ENCODE assay signal across 8 cellular contexts in the genomic region with DNA sequence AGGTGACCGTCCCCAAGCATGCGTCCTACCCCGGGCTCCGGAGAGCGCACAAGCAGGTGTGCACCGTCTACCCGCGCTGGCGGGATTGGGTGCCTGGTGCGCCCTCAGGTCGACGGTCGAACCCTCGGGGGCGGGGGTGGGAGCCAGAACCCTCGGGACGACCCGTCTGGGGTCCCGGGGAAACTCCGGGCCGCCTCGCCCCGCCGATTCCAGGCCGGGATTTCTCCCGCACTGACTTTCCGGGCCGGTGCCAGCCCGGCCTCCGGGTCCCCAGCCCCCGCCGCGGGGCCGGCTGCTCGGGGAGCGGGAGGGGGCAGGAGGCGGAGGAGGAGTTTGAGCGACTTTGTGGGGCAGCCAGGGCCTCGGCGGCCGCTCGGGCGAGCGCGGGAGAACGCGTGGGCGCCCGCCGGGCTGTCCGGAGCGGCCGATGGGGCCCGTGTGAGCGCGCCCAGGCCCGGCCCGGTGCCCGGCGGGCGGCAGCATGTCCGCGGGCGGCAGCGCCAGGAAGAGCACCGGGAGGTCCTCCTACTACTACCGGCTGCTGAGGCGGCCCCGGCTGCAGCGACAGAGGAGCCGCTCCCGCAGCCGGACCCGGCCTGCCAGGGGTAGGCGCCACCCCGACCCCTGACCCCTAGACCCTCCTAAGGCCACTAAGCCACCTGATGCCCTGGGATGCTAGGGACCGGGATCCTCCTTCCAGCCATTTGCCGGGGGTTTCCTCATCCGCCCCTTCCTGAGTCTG. TPM values are rescaled to one million over a fixed set of nuclear protein-coding genes. Genes with fewer than 3 reads are reported as not detected.
DNase-seq lines count a peak whose midpoint lies in the region; ATAC-seq and TF ChIP-seq lines count a peak whose summit lies in the region.

A gene (plus strand): TSS at position 340 of the 742 bp plus-strand sequence. CDS start 142 bp downstream, at position 482.

- H3K79me2 ChIP-seq in KMS-11 (ENCODE audit: insufficient read depth, low read depth): no peaks in the 10 kb centered on the region
- H3K79me2 ChIP-seq in osteoblast (ENCODE audit: insufficient read depth, low read length): no peaks in the 10 kb centered on the region

- peaks cover 60% of the 10 kb centered on the region for H3K27me3 Mint-ChIP-seq in activated naive CD8-positive, alpha-beta T cell treated with anti-CD3 and anti-CD28 coated beads, Interleukin-2, amount 10 ng/mL, durations not matched to agents 7 days and 5 days

- H3K4me3 ChIP-seq in BLaER1 treated with 17β-estradiol and CSF1 and Interleukin-3, amounts not matched to agents 10 nM and 100 nM: peak within 1 kb of the TSS; percentile 48 to 77 (median 72)
- H3K4me3 ChIP-seq in KMS-11 (IDR thresholded peaks at IDR 0.05; ENCODE audit: insufficient read depth, low read depth, low read length): no peak within 1 kb of the TSS
- peak within 1 kb of the TSS; percentile 41 for H3K4me3 ChIP-seq in cardiac muscle cell
- peak within 1 kb of the TSS; percentile 57 for H3K4me3 ChIP-seq in osteoblast (ENCODE audit: insufficient read depth, low read length)

- TF ChIP-seq CTCF in KMS-11 (conservative IDR thresholded peaks at IDR 0.05; ENCODE audit: low read depth, low read length) (no peak), cardiac muscle cell (IDR thresholded peaks at IDR 0.05; ENCODE audit: low read depth, low read length) (no peak), osteoblast (IDR thresholded peaks at IDR 0.05; ENCODE audit: extremely low read depth, low read depth, low read length) (no peak)

- H2AFZ ChIP-seq in KMS-11 (ENCODE audit: low read depth) (peak within 1 kb of the TSS; percentile 82), osteoblast (ENCODE audit: low read length) (no peak within 1 kb of the TSS)

- POLR2A ChIA-PET in activated naive CD8-positive, alpha-beta T cell treated with anti-CD3 and anti-CD28 coated beads, Interleukin-2, amount 10 ng/mL, durations not matched to agents 7 days and 5 days (lab: Charles Lee): no interaction called here

- H3K27me3 ChIP-seq in BLaER1 treated with 17β-estradiol and CSF1 and Interleukin-3, amounts not matched to agents 10 nM and 100 nM: peaks cover 34 to 45% (median 37%) of the 10 kb centered on the region in 11 experiments
- H3K27me3 ChIP-seq in KMS-11 (ENCODE audit: insufficient read depth, low read depth): peaks cover 4% of the 10 kb centered on the region; the same call in 1 of the 2 replicates
- H3K27me3 ChIP-seq in cardiac muscle cell: no peaks in the 10 kb centered on the region
- peaks cover 37% of the 10 kb centered on the region for H3K27me3 ChIP-seq in osteoblast (ENCODE audit: insufficient read depth, low read length)

- no peak within 1 kb of the TSS for H3K27ac Mint-ChIP-seq in activated naive CD8-positive, alpha-beta T cell treated with anti-CD3 and anti-CD28 coated beads, Interleukin-2, amount 10 ng/mL, durations not matched to agents 7 days and 5 days

- peak; percentile 38 for ATAC-seq in activated naive CD8-positive, alpha-beta T cell treated with anti-CD3 and anti-CD28 coated beads, Interleukin-2, amount 10 ng/mL, durations not matched to agents 7 days and 5 days (ENCODE audit: low read depth)
- ATAC-seq in GM19467 (IDR thresholded peaks at IDR 0.05; ENCODE audit: unreplicated experiment): no peak
- ATAC-seq in GM19455 (IDR thresholded peaks at IDR 0.05; ENCODE audit: unreplicated experiment): no peak
- ATAC-seq in HG02973 (IDR thresholded peaks at IDR 0.05; ENCODE audit: unreplicated experiment): no peak

- H3K4me3 Mint-ChIP-seq in activated naive CD8-positive, alpha-beta T cell treated with anti-CD3 and anti-CD28 coated beads, Interleukin-2, amount 10 ng/mL, durations not matched to agents 7 days and 5 days: peak within 1 kb of the TSS; percentile 43

- H3K9ac ChIP-seq in BLaER1 treated with 17β-estradiol and CSF1 and Interleukin-3, amounts not matched to agents 10 nM and 100 nM: peak within 1 kb of the TSS; percentile 44 to 83 (median 74)
- H3K9ac ChIP-seq in KMS-11: peak within 1 kb of the TSS; percentile 55; the same call in 1 of the 2 replicates

- H3K4me2 ChIP-seq in BLaER1 treated with 17β-estradiol and CSF1 and Interleukin-3, amounts not matched to agents 10 nM and 100 nM: peak within 1 kb of the TSS; percentile 85 to 100 (median 97)
- H3K4me2 ChIP-seq in KMS-11: peak within 1 kb of the TSS; percentile 86
- peak within 1 kb of the TSS; percentile 66 for H3K4me2 ChIP-seq in osteoblast (ENCODE audit: insufficient read depth, low read length)

- no peaks in the 10 kb centered on the region for H3K36me3 ChIP-seq in BLaER1 treated with 17β-estradiol and CSF1 and Interleukin-3, amounts not matched to agents 10 nM and 100 nM
- H3K36me3 ChIP-seq in KMS-11 (ENCODE audit: insufficient read depth) (no peaks in the 10 kb centered on the region), cardiac muscle cell (no peaks in the 10 kb centered on the region), osteoblast (ENCODE audit: insufficient read depth, low read length) (no peaks in the 10 kb centered on the region)

- H4K20me1 ChIP-seq in BLaER1 treated with 17β-estradiol and CSF1 and Interleukin-3, amounts not matched to agents 10 nM and 100 nM: peaks cover 0 to 56% (median 6%) of the 10 kb centered on the region in 11 experiments; a peak in 13 of 22 replicates
- H4K20me1 ChIP-seq in KMS-11 (ENCODE audit: insufficient read depth): no peaks in the 10 kb centered on the region
- H4K20me1 ChIP-seq in osteoblast (ENCODE audit: insufficient read depth, low read length): no peaks in the 10 kb centered on the region

- H3K4me1 Mint-ChIP-seq in activated naive CD8-positive, alpha-beta T cell treated with anti-CD3 and anti-CD28 coated beads, Interleukin-2, amount 10 ng/mL, durations not matched to agents 7 days and 5 days: peaks cover 9% of the 10 kb centered on the region

- peak within 1 kb of the TSS in 9 of 11 experiments; percentile 23 to 74 (median 66); a peak in 17 of 22 replicates for H3K27ac ChIP-seq in BLaER1 treated with 17β-estradiol and CSF1 and Interleukin-3, amounts not matched to agents 10 nM and 100 nM
- H3K27ac ChIP-seq in KMS-11 (no peak within 1 kb of the TSS), cardiac muscle cell (peak within 1 kb of the TSS; percentile 45), osteoblast (ENCODE audit: low read depth, low read length) (no peak within 1 kb of the TSS)

- no peaks in the 10 kb centered on the region for H3K36me3 Mint-ChIP-seq in activated naive CD8-positive, alpha-beta T cell treated with anti-CD3 and anti-CD28 coated beads, Interleukin-2, amount 10 ng/mL, durations not matched to agents 7 days and 5 days

- no peaks in the 10 kb centered on the region for H3K9me3 ChIP-seq in BLaER1 treated with 17β-estradiol and CSF1 and Interleukin-3, amounts not matched to agents 10 nM and 100 nM (replicated peaks in 1 of 11)
- H3K9me3 ChIP-seq in cardiac muscle cell (ENCODE audit: low read depth) (no peaks in the 10 kb centered on the region), osteoblast (ENCODE audit: low read depth, low read length) (no peaks in the 10 kb centered on the region)

- H3K4me1 ChIP-seq in BLaER1 treated with 17β-estradiol and CSF1 and Interleukin-3, amounts not matched to agents 10 nM and 100 nM: peaks cover 32 to 67% (median 55%) of the 10 kb centered on the region in 10 experiments
- H3K4me1 ChIP-seq in KMS-11 (ENCODE audit: low read depth, poor library complexity, severe bottlenecking) (peaks cover 14% of the 10 kb centered on the region), cardiac muscle cell (ENCODE audit: low read depth) (peaks cover 24% of the 10 kb centered on the region), osteoblast (ENCODE audit: insufficient read depth, low read length) (peaks cover 8% of the 10 kb centered on the region)

- H3K9me3 Mint-ChIP-seq in activated naive CD8-positive, alpha-beta T cell treated with anti-CD3 and anti-CD28 coated beads, Interleukin-2, amount 10 ng/mL, durations not matched to agents 7 days and 5 days: no peaks in the 10 kb centered on the region

- DNase-seq in activated naive CD8-positive, alpha-beta T cell treated with anti-CD3 and anti-CD28 coated beads, Interleukin-2, amount 10 ng/mL, durations not matched to agents 7 days and 5 days: no peak
- peak; percentile 63 to 89 for DNase-seq in cardiac muscle cell (ENCODE audit: low read depth in 1 of 2, low spot score in 1 of 2)
- peak; percentile 87 for DNase-seq in osteoblast (ENCODE audit: insufficient read length, low spot score, missing footprints)

RNA-seq across cellular contexts. Expression of the gene that starts here (rescaled TPM):
- total RNA-seq in activated naive CD8-positive, alpha-beta T cell treated with anti-CD3 and anti-CD28 coated beads, Interleukin-2, amount 10 ng/mL, durations not matched to agents 7 days and 5 days: under 1 TPM; 0.20 to 0.25 TPM
- 105 TPM in 2 replicates for total RNA-seq in cardiac muscle cell
- polyA plus RNA-seq in cardiac muscle cell: 25.7 and 31.7 TPM in 2 replicates
- total RNA-seq in osteoblast: 49.2 and 60.8 TPM in 2 replicates

Comparison
In these comparisons a context has a peak if more than half of its experiments do, and no peak if none do; other contexts are left out.
1. RNA of the gene that starts here (total RNA-seq): 105 TPM in cardiac muscle cell and 49.2 to 60.8 TPM in osteoblast; 0.20 to 0.25 TPM in activated naive CD8-positive, alpha-beta T cell treated with anti-CD3 and anti-CD28 coated beads, Interleukin-2, amount 10 ng/mL, durations not matched to agents 7 days and 5 days; every median in the first group is over 10 times any median in the second.
2. Peak in ATAC-seq in activated naive CD8-positive, alpha-beta T cell treated with anti-CD3 and anti-CD28 coated beads, Interleukin-2, amount 10 ng/mL, durations not matched to agents 7 days and 5 days; RNA of the gene not detected or under 1 TPM.
3. H3K27ac ChIP-seq: peak in BLaER1 treated with 17β-estradiol and CSF1 and Interleukin-3, amounts not matched to agents 10 nM and 100 nM (9 of 11) and cardiac muscle cell (single experiment); none in KMS-11 (single experiment) and osteoblast (single experiment).
4. Peak in every context shown above with its lines, with median percentiles within 50 percentile points of each other: H3K4me2 ChIP-seq.